In genomic region chr6:132818404-132819359, GRCh38 we compare ENCODE assay signal across 1 cellular context.
TF ChIP-seq lines count a peak whose summit lies in the region.

No MANE protein-coding gene starts in this region.

TF ChIP-seq in IMR-90, 13 proteins besides CTCF, POLR2A, EP300 and RAD21 (continued from another document):
- TF ChIP-seq USF2 (IDR thresholded peaks at IDR 0.05; ENCODE audit: low read depth, low read length) (no peak), ELK1 (IDR thresholded peaks at IDR 0.05; ENCODE audit: borderline replicate concordance, low read depth, low read length) (no peak), FOS (IDR thresholded peaks at IDR 0.05; ENCODE audit: low read depth, low read length) (no peak), MXI1 (IDR thresholded peaks at IDR 0.05; ENCODE audit: borderline replicate concordance, low read depth, low read length) (no peak), BHLHE40 (IDR thresholded peaks at IDR 0.05; ENCODE audit: low read depth, low read length) (no peak), CHD1 (IDR thresholded peaks at IDR 0.05; ENCODE audit: low read depth, low read length) (no peak), CEBPB (IDR thresholded peaks at IDR 0.05; ENCODE audit: low read depth, low read length) (no peak)
